In genomic region chr15:95259965-95260364, GRCh38 we compare ENCODE assay signal across 9 cellular contexts.
DNase-seq lines count a peak whose midpoint lies in the region; ATAC-seq and TF ChIP-seq lines count a peak whose summit lies in the region.
"Had no signal": no experiment of that assay in that cellular context is flagged by ENCODE, and none has a peak within 500 bp of the region (broad histone marks: within the 10 kb centered on the region; RNA-seq: fewer than 3 reads in every experiment).

No MANE protein-coding gene starts in this region.

- peaks cover 0 to 2% of the 10 kb centered on the region in 2 experiments; a peak in 1 of 4 replicates for H3K4me1 ChIP-seq in HCT116 (ENCODE audit: control insufficient read depth in 1 of 2, insufficient read depth in 2 of 2, low read length in 2 of 2)
- peaks cover 17% of the 10 kb centered on the region for H3K4me1 ChIP-seq in stomach smooth muscle (ENCODE audit: control insufficient read depth, insufficient read depth, low read length)

- H3K27ac ChIP-seq in HCT116 (ENCODE audit: low read depth, low read length) (no peak overlapping the region), SK-N-MC (no peak overlapping the region), stomach smooth muscle (ENCODE audit: low read length) (peak overlapping the region; percentile 32)

- no peaks in the 10 kb centered on the region for H3K9me2 ChIP-seq in HCT116 (ENCODE audit: insufficient read depth)

- no peaks in the 10 kb centered on the region for H3K79me2 ChIP-seq in HCT116 (ENCODE audit: insufficient read depth, low read length)

- TF ChIP-seq POLR2A in HCT116 (IDR thresholded peaks at IDR 0.05; ENCODE audit: borderline replicate concordance, extremely low read depth, insufficient read depth, insufficient read length), result no peak

- intact Hi-C loops in HCT116 (cut with micrococcal nuclease), result loop anchor here (2.0 to 10.0 kb wide), 7 partner anchors 235 to 1983 kb away; no protein-coding TSS in a partner anchor
- intact Hi-C loops in left ventricle myocardium superior (cut with micrococcal nuclease), result loop anchor here (5.0 kb wide), 1 partner anchor 1087 kb away; no protein-coding TSS in a partner anchor

- H3K9ac ChIP-seq in HCT116 (ENCODE audit: low read length), result no peak overlapping the region
- no peak overlapping the region for H3K9ac ChIP-seq in SK-N-MC (ENCODE audit: insufficient read length)
- no peak overlapping the region for H3K9ac ChIP-seq in stomach smooth muscle (ENCODE audit: low read length in 2 of 2)

- POLR2A ChIA-PET in HCT116 (lab: Charles Lee), result no interaction called here

- no peak for DNase-seq in HCT116 (ENCODE audit: low read depth, low spot score)
- DNase-seq in SK-N-MC (ENCODE audit: low read depth, low spot score), result no peak
- no peak for DNase-seq in left ventricle myocardium superior
- no peak for DNase-seq in germinal center (ENCODE audit: low spot score)
- no peak for DNase-seq in NCI-H187 (lab: John Stamatoyannopoulos, UW)
- DNase-seq: DMS79 had no signal

- no peaks in the 10 kb centered on the region for H3K27me3 ChIP-seq in HCT116 (ENCODE audit: insufficient read depth, low read length)
- H3K27me3 ChIP-seq in stomach smooth muscle (ENCODE audit: control insufficient read depth in 1 of 2, insufficient read depth in 2 of 2, low read length in 2 of 2), result no peaks in the 10 kb centered on the region

- RAD21 ChIA-PET in HCT116 (lab: Charles Lee; ENCODE audit: low non-redundant PET in 1 of 2, low total read pairs in 2 of 2, uncharacterized antibody in 2 of 2, unreplicated experiment in 2 of 2), result interaction anchor here in 1 of 2 experiments (1.3 kb wide), 1 partner anchor 13 kb away, joined by 4 read pairs; no protein-coding TSS in a partner anchor

- H3K4me2 ChIP-seq in HCT116 (ENCODE audit: low read length), result no peak overlapping the region

- CTCF ChIA-PET in HCT116 (lab: Charles Lee), result interaction anchor here (1.2 to 1.8 kb wide), 4 partner anchors 10 to 1986 kb away, joined by 3 to 6 read pairs (median 4); no protein-coding TSS in a partner anchor

- BruUV-seq in HCT116 (replicated peaks; lab: Mats Ljungman, UMichigan), result no TSS peak

- peak overlapping the region; percentile 96 for H2AFZ ChIP-seq in HCT116 (ENCODE audit: low read depth, low read length, poor library complexity, severe bottlenecking)

- H4K20me1 ChIP-seq in HCT116 (ENCODE audit: insufficient read depth), result no peaks in the 10 kb centered on the region

- H3K9me3 ChIP-seq in HCT116 (ENCODE audit: control insufficient read depth in 1 of 2, insufficient read depth in 1 of 2, low read depth in 1 of 2, low read length in 2 of 2) (no peaks in the 10 kb centered on the region), SK-N-MC (ENCODE audit: low read depth, low read length) (no peaks in the 10 kb centered on the region), stomach smooth muscle (ENCODE audit: control insufficient read depth in 2 of 2, low read length in 2 of 2) (no peaks in the 10 kb centered on the region)

- peak; percentile 52; the same call in 1 of the 2 replicates for ATAC-seq in HCT116
- ATAC-seq in left ventricle myocardium superior, result peak; percentile 33
- ATAC-seq in HG03196 (IDR thresholded peaks at IDR 0.05; ENCODE audit: unreplicated experiment), result no peak
- ATAC-seq: T-helper 17 cell had no signal

- no peak overlapping the region for H3K4me3 ChIP-seq in HCT116 (replicated peaks in 1 of 2; ENCODE audit: low read depth in 1 of 2, low read length in 2 of 2)
- H3K4me3 ChIP-seq in SK-N-MC, result peak overlapping the region; percentile 16; the same call in 1 of the 2 replicates
- H3K4me3 ChIP-seq in stomach smooth muscle (ENCODE audit: low read length in 2 of 2), result peak overlapping the region in 1 of 2 donors; percentile 36

- no peak for TF ChIP-seq CTCF in HCT116 (IDR thresholded peaks at IDR 0.05 in 2 of 3, conservative IDR thresholded peaks at IDR 0.05 in 1 of 3; ENCODE audit: borderline replicate concordance in 1 of 3, insufficient read depth in 1 of 3, low read depth in 2 of 3, low read length in 2 of 3)

- no peak for TF ChIP-seq RAD21 in HCT116 (IDR thresholded peaks at IDR 0.05; ENCODE audit: low read depth)

- H3K36me3 ChIP-seq in HCT116 (ENCODE audit: control insufficient read depth in 1 of 2, insufficient read depth in 2 of 2, low read length in 2 of 2), result no peaks in the 10 kb centered on the region
- H3K36me3 ChIP-seq in SK-N-MC (ENCODE audit: insufficient read depth, low read length), result no peaks in the 10 kb centered on the region
- peaks cover 0 to 2% of the 10 kb centered on the region in 2 donors for H3K36me3 ChIP-seq in stomach smooth muscle (ENCODE audit: control insufficient read depth in 2 of 2, insufficient read depth in 2 of 2, low read length in 2 of 2)

TF ChIP-seq in HCT116, 20 proteins besides CTCF, POLR2A, EP300 and RAD21:
- TF ChIP-seq JUND (IDR thresholded peaks at IDR 0.05) (no peak), TCF7L2 (IDR thresholded peaks at IDR 0.05; ENCODE audit: borderline replicate concordance, extremely low read depth, insufficient read depth, insufficient read length) (no peak), REST (IDR thresholded peaks at IDR 0.05; ENCODE audit: low read depth) (no peak), EZH2 (IDR thresholded peaks at IDR 0.05) (no peak), CBX3 (IDR thresholded peaks at IDR 0.05; ENCODE audit: low read depth) (no peak), SRF (IDR thresholded peaks at IDR 0.05; ENCODE audit: low read depth) (no peak), ZBTB33 (IDR thresholded peaks at IDR 0.05; ENCODE audit: extremely low read depth, insufficient replicate concordance, low read length) (no peak), ZNF274 (IDR thresholded peaks at IDR 0.05; ENCODE audit: low read depth, low read length) (no peak), SP1 (IDR thresholded peaks at IDR 0.05; ENCODE audit: low read depth) (no peak), EZH2phosphoT487 (IDR thresholded peaks at IDR 0.05; ENCODE audit: borderline replicate concordance) (no peak), CEBPB (IDR thresholded peaks at IDR 0.05; ENCODE audit: low read depth) (no peak), SIN3A (IDR thresholded peaks at IDR 0.05; ENCODE audit: low read depth) (no peak), POLR2AphosphoS5 (IDR thresholded peaks at IDR 0.05; ENCODE audit: low read depth, low read length) (no peak), FOSL1 (IDR thresholded peaks at IDR 0.05; ENCODE audit: low read depth) (no peak), MAX (IDR thresholded peaks at IDR 0.05) (no peak)
TF ChIP-seq in HCT116: peak in this region for 0.
